Comparison of ENCODE assay signal across 21 cellular contexts in the genomic region with DNA sequence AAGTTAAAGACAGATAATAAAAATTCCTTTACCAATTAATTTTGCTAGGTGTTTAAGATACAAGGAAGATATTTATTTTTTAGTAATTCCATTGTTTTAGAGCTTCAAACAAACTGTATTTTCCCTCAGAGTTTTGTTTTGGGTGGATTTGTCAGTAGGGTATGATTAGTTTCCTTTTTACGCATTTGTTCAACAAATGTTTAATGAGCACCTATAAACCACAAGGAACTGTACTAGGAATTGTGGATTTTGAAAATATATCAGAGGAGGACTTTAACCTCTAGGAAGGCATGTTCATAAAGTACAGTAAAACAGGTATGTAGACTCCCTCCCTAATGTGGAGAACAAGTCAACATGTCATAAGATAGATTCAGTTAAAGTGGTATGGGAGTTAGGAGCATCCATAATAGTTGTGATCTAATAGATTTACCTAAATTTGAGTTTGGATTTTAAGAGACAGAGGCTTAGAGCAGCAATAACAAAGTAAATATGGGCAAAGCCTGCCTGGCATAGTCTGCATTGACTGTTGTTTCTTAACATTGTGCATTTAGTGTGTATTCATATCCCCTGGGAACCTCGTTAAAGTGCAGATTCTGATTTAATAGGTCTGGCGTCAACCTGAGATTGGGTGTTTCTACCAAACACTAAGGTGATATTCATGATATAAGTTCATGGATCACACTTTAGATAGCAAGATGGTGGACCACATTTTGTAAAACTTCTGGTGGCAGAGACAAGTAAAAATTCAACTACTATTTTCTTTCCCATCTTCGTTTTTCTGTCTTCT.
"Had no signal": no experiment of that assay in that cellular context is flagged by ENCODE, and none has a peak within 500 bp of the region (broad histone marks: within the 10 kb centered on the region; RNA-seq: fewer than 3 reads in every experiment).

No MANE protein-coding gene starts in this region.

- ATAC-seq: esophagus mucosa; gastrocnemius medialis; left lung; naive thymus-derived CD4-positive, alpha-beta T cell; psoas muscle; right cardiac atrium; stimulated activated effector memory CD8-positive, alpha-beta T cell treated with anti-CD3 and anti-CD28 coated beads, Interleukin-12 subunit alpha, Interleukin-12 subunit beta, amount 100 ng/mL, for 72 hours had no signal

- FAIRE-seq: keratinocyte had no signal

- H3K9me3 ChIP-seq: gastrocnemius medialis, left lung, psoas muscle, sigmoid colon, stomach, thyroid gland had no signal

- DNase-seq: dorsolateral prefrontal cortex; effector CD4-positive, alpha-beta T cell; foreskin fibroblast; gastrocnemius medialis; head of caudate nucleus; left lung; mesenchymal stem cell; naive thymus-derived CD4-positive, alpha-beta T cell; psoas muscle; right cardiac atrium; sigmoid colon; stimulated activated CD4-positive, alpha-beta T cell treated with anti-CD3 and anti-CD28 coated beads, Interleukin-2, amount 100 ng/mL, for 24 hours; stimulated activated CD4-positive, alpha-beta T cell treated with anti-CD3 and anti-CD28 coated beads, Interleukin-4, amount 100 ng/mL, for 24 hours; stimulated activated naive CD4-positive, alpha-beta T cell treated with Interleukin-2 at 50 U/mL for 16 hours; stomach; thyroid gland had no signal

- H3K4me3 ChIP-seq: dorsolateral prefrontal cortex, gastrocnemius medialis, left lung, neural progenitor cell, psoas muscle, sigmoid colon, stomach, thyroid gland had no signal

- H3K27me3 ChIP-seq: dorsolateral prefrontal cortex, gastrocnemius medialis, left lung, neural progenitor cell, sigmoid colon, stomach, thyroid gland had no signal

- H3K36me3 ChIP-seq: gastrocnemius medialis, left lung, neural progenitor cell, sigmoid colon, stomach, thyroid gland had no signal

- H3K27ac ChIP-seq: dorsolateral prefrontal cortex, epithelial cell of prostate, gastrocnemius medialis, left lung, neural progenitor cell, psoas muscle, sigmoid colon, stomach, thyroid gland had no signal
